ENCODE assay signal across 1 cellular context in the genomic region with DNA sequence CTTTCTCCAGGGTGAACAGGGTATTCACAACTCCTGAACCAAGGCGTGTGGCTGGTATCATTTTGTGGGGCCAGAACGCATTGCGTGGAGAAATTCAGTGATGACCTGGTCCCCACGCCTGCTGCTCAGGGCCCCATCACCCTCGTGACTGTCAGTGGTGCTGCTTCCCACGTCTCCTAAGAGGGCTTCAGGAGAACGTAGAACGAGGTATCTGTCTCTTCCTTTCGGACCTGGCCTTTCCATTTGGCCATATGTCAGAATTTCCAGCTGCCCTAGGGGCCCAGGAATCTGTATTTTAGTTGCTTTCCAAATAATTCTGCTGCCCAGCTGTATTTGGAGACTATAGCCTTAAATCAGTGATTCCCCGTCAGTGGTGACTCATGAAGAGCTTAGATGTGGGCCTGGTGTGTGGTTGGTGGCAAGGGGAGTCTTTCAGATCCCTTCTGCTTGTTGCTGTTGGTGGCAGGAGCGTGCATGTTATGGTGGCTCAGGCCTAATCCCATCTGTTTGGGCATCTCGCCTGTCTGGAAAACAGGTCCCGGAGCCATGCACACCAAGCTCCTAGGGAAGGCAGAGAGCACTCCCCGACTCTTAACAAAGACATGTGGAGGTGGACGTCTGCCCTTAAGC.
TF ChIP-seq lines count a peak whose summit lies in the region.

No MANE protein-coding gene starts in this region.

TF ChIP-seq in SK-N-SH treated with all-trans-retinoic acid at 6 μM for 48 hours, 23 proteins besides CTCF, POLR2A, EP300 and RAD21 (continued from another document):
- TF ChIP-seq, protein P1, sequence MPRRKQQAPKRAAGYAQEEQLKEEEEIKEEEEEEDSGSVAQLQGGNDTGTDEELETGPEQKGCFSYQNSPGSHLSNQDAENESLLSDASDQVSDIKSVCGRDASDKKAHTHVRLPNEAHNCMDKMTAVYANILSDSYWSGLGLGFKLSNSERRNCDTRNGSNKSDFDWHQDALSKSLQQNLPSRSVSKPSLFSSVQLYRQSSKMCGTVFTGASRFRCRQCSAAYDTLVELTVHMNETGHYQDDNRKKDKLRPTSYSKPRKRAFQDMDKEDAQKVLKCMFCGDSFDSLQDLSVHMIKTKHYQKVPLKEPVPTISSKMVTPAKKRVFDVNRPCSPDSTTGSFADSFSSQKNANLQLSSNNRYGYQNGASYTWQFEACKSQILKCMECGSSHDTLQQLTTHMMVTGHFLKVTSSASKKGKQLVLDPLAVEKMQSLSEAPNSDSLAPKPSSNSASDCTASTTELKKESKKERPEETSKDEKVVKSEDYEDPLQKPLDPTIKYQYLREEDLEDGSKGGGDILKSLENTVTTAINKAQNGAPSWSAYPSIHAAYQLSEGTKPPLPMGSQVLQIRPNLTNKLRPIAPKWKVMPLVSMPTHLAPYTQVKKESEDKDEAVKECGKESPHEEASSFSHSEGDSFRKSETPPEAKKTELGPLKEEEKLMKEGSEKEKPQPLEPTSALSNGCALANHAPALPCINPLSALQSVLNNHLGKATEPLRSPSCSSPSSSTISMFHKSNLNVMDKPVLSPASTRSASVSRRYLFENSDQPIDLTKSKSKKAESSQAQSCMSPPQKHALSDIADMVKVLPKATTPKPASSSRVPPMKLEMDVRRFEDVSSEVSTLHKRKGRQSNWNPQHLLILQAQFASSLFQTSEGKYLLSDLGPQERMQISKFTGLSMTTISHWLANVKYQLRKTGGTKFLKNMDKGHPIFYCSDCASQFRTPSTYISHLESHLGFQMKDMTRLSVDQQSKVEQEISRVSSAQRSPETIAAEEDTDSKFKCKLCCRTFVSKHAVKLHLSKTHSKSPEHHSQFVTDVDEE (CRISPR knock-in tag; IDR thresholded peaks at IDR 0.05), result no peak
- TF ChIP-seq TOX (CRISPR knock-in tag; IDR thresholded peaks at IDR 0.05; ENCODE audit: borderline replicate concordance), result no peak
